ENCODE assay signal across 8 cellular contexts in the genomic region with DNA sequence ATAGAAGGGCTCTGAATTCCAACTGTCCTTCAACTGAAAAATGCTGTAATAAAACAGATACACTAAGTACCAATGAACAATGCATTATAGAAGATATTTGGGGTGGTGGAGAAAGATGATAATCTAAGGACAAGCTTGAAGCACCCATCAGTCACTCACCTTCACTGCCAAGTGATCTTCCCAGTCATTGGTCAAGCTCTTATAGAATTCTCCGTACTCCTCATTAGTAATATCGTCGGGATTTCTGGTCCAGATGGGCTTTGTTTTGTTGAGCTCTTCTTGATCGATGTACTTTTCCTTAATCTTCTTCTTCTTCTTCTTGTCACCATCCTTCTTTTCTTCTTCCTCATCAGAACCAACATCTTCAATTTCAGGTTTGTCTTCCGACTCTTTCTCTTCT. TPM values are rescaled to one million over a fixed set of nuclear protein-coding genes. Genes with fewer than 3 reads are reported as not detected.
DNase-seq lines count a peak whose midpoint lies in the region; ATAC-seq and TF ChIP-seq lines count a peak whose summit lies in the region.
"Not testable (repeated sequence)": the region's sequence is repeated elsewhere in the genome, so short reads cannot be mapped to it uniquely, and the experiment has no call there.

No MANE protein-coding gene starts in this region.

- intact Hi-C loops in CD4-positive, alpha-beta T cell (cut with DNase I, micrococcal nuclease): loop anchor here (10.0 kb wide), 2 partner anchors 50 to 270 kb away; no protein-coding TSS in a partner anchor
- intact Hi-C loops in mammary epithelial cell (cut with micrococcal nuclease); left ventricle myocardium inferior (cut with micrococcal nuclease); naive thymus-derived CD4-positive, alpha-beta T cell (cut with micrococcal nuclease): not testable (repeated sequence)

- peaks cover 65% of the 10 kb centered on the region for H3K79me2 ChIP-seq in mammary epithelial cell (ENCODE audit: insufficient read depth, low read length)

- H3K9ac ChIP-seq in mammary epithelial cell (ENCODE audit: insufficient read depth, low read length): not testable (repeated sequence)

- in situ Hi-C loops in mammary epithelial cell (cut with MboI; ENCODE audit: low sequenced_read_pairs in 2 of 2): loop anchor here in 1 of 2 donors (25.0 kb wide), 1 partner anchor 228 kb away; the partner anchor contains the start of genes MOK and ZNF839

- WGBS in mammary epithelial cell (ENCODE audit: low coverage, missing lambda C conversion rate): 27% methylated on average over 5 of the region's 5 CpGs

- not testable (repeated sequence) for DNase-seq in CD4-positive, alpha-beta T cell; RWPE2 (ENCODE audit: low spot score); activated CD8-positive, alpha-beta memory T cell treated with anti-CD3 and anti-CD28 coated beads, Interleukin-2, amount 10 ng/mL, durations not matched to agents 7 days and 5 days; mammary epithelial cell; left ventricle myocardium inferior; naive thymus-derived CD4-positive, alpha-beta T cell; stimulated activated naive B cell treated with anti-CD40 and anti-IgM and Interleukin-4, amounts not matched to agents 10 μg/mL and 1 μg/mL and 100 μg/mL, for 72 hours
- peak in 1 of 2 experiments; percentile 18 for DNase-seq in HL-60 (ENCODE audit: low read depth in 1 of 2, low spot score in 1 of 2)

- POLR2A ChIA-PET in CD4-positive, alpha-beta T cell (lab: Charles Lee): interaction anchor here (0.6 to 1.1 kb wide), 2 partner anchors 62 to 232 kb away, joined by 3 read pairs; no protein-coding TSS in a partner anchor
- POLR2A ChIA-PET in naive thymus-derived CD4-positive, alpha-beta T cell (lab: Charles Lee): interaction anchor here (0.6 to 1.4 kb wide), 2 partner anchors 9 to 119 kb away, joined by 3 to 5 read pairs; no protein-coding TSS in a partner anchor

- H3K36me3 ChIP-seq in RWPE2 (ENCODE audit: low read depth) (peaks cover 68% of the 10 kb centered on the region), mammary epithelial cell (ENCODE audit: insufficient read depth, low read length) (peaks cover 44% of the 10 kb centered on the region), left ventricle myocardium inferior (peaks cover 63% of the 10 kb centered on the region)
- H3K36me3 ChIP-seq in naive thymus-derived CD4-positive, alpha-beta T cell (ENCODE audit: control insufficient read depth in 2 of 3, insufficient read depth in 3 of 3, low read length in 3 of 3): peaks cover 27 to 63% (median 63%) of the 10 kb centered on the region in 3 experiments

- H2AFZ ChIP-seq in mammary epithelial cell (ENCODE audit: low read depth, low read length): not testable (repeated sequence)

- H3K9me3 ChIP-seq in CD4-positive, alpha-beta T cell (ENCODE audit: control insufficient read depth, low read length); RWPE2 (ENCODE audit: severe bottlenecking); mammary epithelial cell (replicated peaks; ENCODE audit: insufficient read depth, low read length); left ventricle myocardium inferior (replicated peaks); naive thymus-derived CD4-positive, alpha-beta T cell (ENCODE audit: control insufficient read depth in 2 of 3, low read length in 3 of 3): not testable (repeated sequence)

- peak overlapping the region; percentile 31 for H3K27ac ChIP-seq in CD4-positive, alpha-beta T cell (ENCODE audit: low read depth, low read length)
- not testable (repeated sequence) for H3K27ac ChIP-seq in HL-60 (replicated peaks); mammary epithelial cell (ENCODE audit: insufficient read depth, low read depth, low read length); left ventricle myocardium inferior (replicated peaks)
- H3K27ac ChIP-seq in RWPE2 (ENCODE audit: poor library complexity, severe bottlenecking): peak overlapping the region; percentile 82
- H3K27ac ChIP-seq in naive thymus-derived CD4-positive, alpha-beta T cell (ENCODE audit: low read depth, low read length): peak overlapping the region; percentile 98

- not testable (repeated sequence) for TF ChIP-seq CTCF in CD4-positive, alpha-beta T cell (IDR thresholded peaks at IDR 0.05); HL-60 (IDR thresholded peaks at IDR 0.05; ENCODE audit: insufficient read depth, low read length); RWPE2 (IDR thresholded peaks at IDR 0.05; ENCODE audit: poor library complexity, severe bottlenecking); mammary epithelial cell (conservative IDR thresholded peaks at IDR 0.05 in 1 of 2, IDR thresholded peaks at IDR 0.05 in 1 of 2; ENCODE audit: extremely low read depth in 1 of 2, insufficient read depth in 1 of 2, low read depth in 1 of 2, low read length in 2 of 2); left ventricle myocardium inferior (IDR thresholded peaks at IDR 0.05; ENCODE audit: borderline replicate concordance)

- not testable (repeated sequence) for H3K9me3 Mint-ChIP-seq in CD4-positive, alpha-beta T cell; activated CD8-positive, alpha-beta memory T cell treated with anti-CD3 and anti-CD28 coated beads, Interleukin-2, amount 10 ng/mL, durations not matched to agents 7 days and 5 days (ENCODE audit: low read depth); naive thymus-derived CD4-positive, alpha-beta T cell; stimulated activated naive B cell treated with anti-CD40 and anti-IgM and Interleukin-4, amounts not matched to agents 10 μg/mL and 1 μg/mL and 100 μg/mL, for 72 hours

- ATAC-seq in CD4-positive, alpha-beta T cell (ENCODE audit: poor library complexity); RWPE2 (ENCODE audit: low read depth); activated CD8-positive, alpha-beta memory T cell treated with anti-CD3 and anti-CD28 coated beads, Interleukin-2, amount 10 ng/mL, durations not matched to agents 7 days and 5 days; naive thymus-derived CD4-positive, alpha-beta T cell; stimulated activated naive B cell treated with anti-CD40 and anti-IgM and Interleukin-4, amounts not matched to agents 10 μg/mL and 1 μg/mL and 100 μg/mL, for 72 hours (replicated peaks): not testable (repeated sequence)

- not testable (repeated sequence) for H3K27me3 Mint-ChIP-seq in CD4-positive, alpha-beta T cell; activated CD8-positive, alpha-beta memory T cell treated with anti-CD3 and anti-CD28 coated beads, Interleukin-2, amount 10 ng/mL, durations not matched to agents 7 days and 5 days; naive thymus-derived CD4-positive, alpha-beta T cell; stimulated activated naive B cell treated with anti-CD40 and anti-IgM and Interleukin-4, amounts not matched to agents 10 μg/mL and 1 μg/mL and 100 μg/mL, for 72 hours

- H3K27me3 ChIP-seq in CD4-positive, alpha-beta T cell (ENCODE audit: control insufficient read depth, insufficient read depth, low read length); HL-60 (ENCODE audit: insufficient read depth, poor library complexity, severe bottlenecking); RWPE2 (ENCODE audit: insufficient read depth, poor library complexity, severe bottlenecking); mammary epithelial cell (ENCODE audit: insufficient read depth, low read length); left ventricle myocardium inferior (ENCODE audit: low read depth); naive thymus-derived CD4-positive, alpha-beta T cell (ENCODE audit: control insufficient read depth in 2 of 2, insufficient read depth in 2 of 2, low read length in 2 of 2): not testable (repeated sequence)

- H3K4me3 Mint-ChIP-seq in CD4-positive, alpha-beta T cell: peak overlapping the region; percentile 98
- H3K4me3 Mint-ChIP-seq in activated CD8-positive, alpha-beta memory T cell treated with anti-CD3 and anti-CD28 coated beads, Interleukin-2, amount 10 ng/mL, durations not matched to agents 7 days and 5 days: peak overlapping the region; percentile 93
- H3K4me3 Mint-ChIP-seq in naive thymus-derived CD4-positive, alpha-beta T cell: peak overlapping the region; percentile 88 to 98 (median 96)
- H3K4me3 Mint-ChIP-seq in stimulated activated naive B cell treated with anti-CD40 and anti-IgM and Interleukin-4, amounts not matched to agents 10 μg/mL and 1 μg/mL and 100 μg/mL, for 72 hours: peak overlapping the region; percentile 75 to 92

- BruUV-seq in mammary epithelial cell (replicated peaks; lab: Mats Ljungman, UMichigan): TSS peak; percentile 38

- H3K4me1 Mint-ChIP-seq in CD4-positive, alpha-beta T cell (ENCODE audit: low read depth): peaks cover 79% of the 10 kb centered on the region
- peaks cover 66% of the 10 kb centered on the region for H3K4me1 Mint-ChIP-seq in activated CD8-positive, alpha-beta memory T cell treated with anti-CD3 and anti-CD28 coated beads, Interleukin-2, amount 10 ng/mL, durations not matched to agents 7 days and 5 days
- H3K4me1 Mint-ChIP-seq in naive thymus-derived CD4-positive, alpha-beta T cell: peaks cover 51 to 76% (median 70%) of the 10 kb centered on the region in 7 donors
- peaks cover 32 to 58% of the 10 kb centered on the region in 2 donors for H3K4me1 Mint-ChIP-seq in stimulated activated naive B cell treated with anti-CD40 and anti-IgM and Interleukin-4, amounts not matched to agents 10 μg/mL and 1 μg/mL and 100 μg/mL, for 72 hours

- peak overlapping the region; percentile 91 for H3K27ac Mint-ChIP-seq in CD4-positive, alpha-beta T cell
- H3K27ac Mint-ChIP-seq in activated CD8-positive, alpha-beta memory T cell treated with anti-CD3 and anti-CD28 coated beads, Interleukin-2, amount 10 ng/mL, durations not matched to agents 7 days and 5 days: peak overlapping the region; percentile 93
- peak overlapping the region; percentile 2 to 98 (median 93) for H3K27ac Mint-ChIP-seq in naive thymus-derived CD4-positive, alpha-beta T cell
- peak overlapping the region; percentile 77 for H3K27ac Mint-ChIP-seq in stimulated activated naive B cell treated with anti-CD40 and anti-IgM and Interleukin-4, amounts not matched to agents 10 μg/mL and 1 μg/mL and 100 μg/mL, for 72 hours

- H3K4me2 ChIP-seq in mammary epithelial cell (ENCODE audit: insufficient read depth, low read depth, low read length): peak overlapping the region; percentile 61

- H3K36me3 Mint-ChIP-seq in CD4-positive, alpha-beta T cell (ENCODE audit: low read depth): peaks cover 73% of the 10 kb centered on the region
- peaks cover 68% of the 10 kb centered on the region for H3K36me3 Mint-ChIP-seq in activated CD8-positive, alpha-beta memory T cell treated with anti-CD3 and anti-CD28 coated beads, Interleukin-2, amount 10 ng/mL, durations not matched to agents 7 days and 5 days
- H3K36me3 Mint-ChIP-seq in naive thymus-derived CD4-positive, alpha-beta T cell: peaks cover 17 to 65% (median 50%) of the 10 kb centered on the region in 5 donors
- peaks cover 55 to 67% of the 10 kb centered on the region in 2 donors for H3K36me3 Mint-ChIP-seq in stimulated activated naive B cell treated with anti-CD40 and anti-IgM and Interleukin-4, amounts not matched to agents 10 μg/mL and 1 μg/mL and 100 μg/mL, for 72 hours

- peak overlapping the region; percentile 58 for H3K4me3 ChIP-seq in HL-60 (replicated peaks; ENCODE audit: insufficient read depth, low read length)
- not testable (repeated sequence) for H3K4me3 ChIP-seq in RWPE2 (ENCODE audit: severe bottlenecking); naive thymus-derived CD4-positive, alpha-beta T cell (ENCODE audit: low read length)
- H3K4me3 ChIP-seq in mammary epithelial cell (replicated peaks in 1 of 3; ENCODE audit: insufficient read depth in 1 of 3, low read depth in 2 of 3, low read length in 3 of 3): peak overlapping the region in 2 of 3 experiments; percentile 53 to 59
- H3K4me3 ChIP-seq in left ventricle myocardium inferior: peak overlapping the region; percentile 92

- H4K20me1 ChIP-seq in mammary epithelial cell (ENCODE audit: insufficient read depth, low read length): not testable (repeated sequence)

- dilution Hi-C loops in mammary epithelial cell (cut with HindIII; ENCODE audit: low sequenced_read_pairs): not testable (repeated sequence)

- H3K4me1 ChIP-seq in RWPE2 (ENCODE audit: insufficient read depth, poor library complexity, severe bottlenecking): peaks cover 27% of the 10 kb centered on the region
- peaks cover 37% of the 10 kb centered on the region for H3K4me1 ChIP-seq in mammary epithelial cell (ENCODE audit: insufficient read depth, low read length)
- peaks cover 66% of the 10 kb centered on the region for H3K4me1 ChIP-seq in left ventricle myocardium inferior
- H3K4me1 ChIP-seq in naive thymus-derived CD4-positive, alpha-beta T cell (ENCODE audit: control insufficient read depth in 2 of 2, insufficient read depth in 2 of 2, low read length in 2 of 2): peaks cover 41 to 43% of the 10 kb centered on the region in 2 donors

- CTCF ChIA-PET in CD4-positive, alpha-beta T cell (lab: Charles Lee): interaction anchor here (0.9 to 1.4 kb wide), 2 partner anchors 21 to 24 kb away, joined by 3 read pairs; no protein-coding TSS in a partner anchor
- CTCF ChIA-PET in activated CD8-positive, alpha-beta memory T cell treated with anti-CD3 and anti-CD28 coated beads, Interleukin-2, amount 10 ng/mL, durations not matched to agents 7 days and 5 days (lab: Charles Lee): interaction anchor here (0.6 to 2.6 kb wide), 6 partner anchors 9 to 363 kb away, joined by 3 to 12 read pairs (median 5); no protein-coding TSS in a partner anchor
- CTCF ChIA-PET in mammary epithelial cell (lab: Charles Lee; ENCODE audit: low non-redundant PET): not testable (repeated sequence)
- CTCF ChIA-PET in naive thymus-derived CD4-positive, alpha-beta T cell (lab: Charles Lee): interaction anchor here (0.9 to 1.0 kb wide), 3 partner anchors 11 to 916 kb away, joined by 3 read pairs; no protein-coding TSS in a partner anchor

RNA-seq across cellular contexts. Expression of gene HSP90AA1, which starts 2.3 kb away (rescaled TPM):
- total RNA-seq in CD4-positive, alpha-beta T cell: 100 to 1,000 TPM; 451 to 462 TPM
- 100 to 1,000 TPM; 543 to 668 TPM for total RNA-seq in activated CD8-positive, alpha-beta memory T cell treated with anti-CD3 and anti-CD28 coated beads, Interleukin-2, amount 10 ng/mL, durations not matched to agents 7 days and 5 days
- 100 to 1,000 TPM; 310 to 486 TPM for total RNA-seq in mammary epithelial cell
- polyA plus RNA-seq in mammary epithelial cell: 739 TPM
- polyA minus RNA-seq in mammary epithelial cell: 315 TPM
- 423 TPM for total RNA-seq in left ventricle myocardium inferior
- total RNA-seq in naive thymus-derived CD4-positive, alpha-beta T cell: 100 to 1,000 TPM; 229 to 591 (median 361) TPM
- polyA plus RNA-seq in naive thymus-derived CD4-positive, alpha-beta T cell: 100 to 1,000 TPM; 331 to 334 TPM

RNA-seq across cellular contexts. Expression of gene WDR20, which starts 55.2 kb away (rescaled TPM):
- total RNA-seq in CD4-positive, alpha-beta T cell: 10 to 100 TPM; 40.1 to 41.2 TPM
- total RNA-seq in activated CD8-positive, alpha-beta memory T cell treated with anti-CD3 and anti-CD28 coated beads, Interleukin-2, amount 10 ng/mL, durations not matched to agents 7 days and 5 days: 10 to 100 TPM; 32.6 to 33.6 TPM
- total RNA-seq in mammary epithelial cell (10 to 100 TPM; 25.3 to 27.3 TPM), left ventricle myocardium inferior (20.9 TPM)
- polyA plus RNA-seq in mammary epithelial cell: 18.0 TPM
- 1.9 TPM for polyA minus RNA-seq in mammary epithelial cell
- 10 to 100 TPM; 33.1 to 67.8 (median 47.5) TPM for total RNA-seq in naive thymus-derived CD4-positive, alpha-beta T cell
- 10 to 100 TPM in 1 of 2 donors, 1 to 10 TPM in 1; 9.1 to 15.8 TPM for polyA plus RNA-seq in naive thymus-derived CD4-positive, alpha-beta T cell
